Comparison of ENCODE assay signal across 8 cellular contexts in genomic region chr4:165464813-165465381, GRCh38.
DNase-seq lines count a peak whose midpoint lies in the region; ATAC-seq and TF ChIP-seq lines count a peak whose summit lies in the region.

No MANE protein-coding gene starts in this region.

- no peaks in the 10 kb centered on the region for H3K27me3 Mint-ChIP-seq in Caco-2 (ENCODE audit: insufficient read depth, unreplicated experiment)
- no peaks in the 10 kb centered on the region for H3K27me3 Mint-ChIP-seq in type B pancreatic cell

- POLR2A ChIA-PET in Caco-2 (lab: Charles Lee) = no interaction called here

- CTCF ChIA-PET in Caco-2 (lab: Charles Lee) = interaction anchor here (1.1 kb wide), 1 partner anchor 80 kb away, joined by 4 read pairs; no protein-coding TSS in a partner anchor

- DNase-seq in Caco-2 (peak in 1 of 2 experiments; percentile 19), NCI-H774 (lab: John Stamatoyannopoulos, UW) (peak; percentile 2), T47D (ENCODE audit: low read depth in 1 of 2, low spot score in 1 of 2) (peak; percentile 6 to 47), kidney glomerular epithelial cell (lab: John Stamatoyannopoulos, UW) (peak; percentile 48), type B pancreatic cell (ENCODE audit: extremely low spot score, unreplicated experiment) (no peak), NCI-H524 treated with DMSO at 0.1 percent for 48 hours (lab: John Stamatoyannopoulos, UW) (no peak)

- TF ChIP-seq CTCF in Caco-2 (IDR thresholded peaks at IDR 0.05; ENCODE audit: insufficient read depth in 1 of 2, low read depth in 1 of 2, low read length in 1 of 2, severe bottlenecking in 1 of 2, unreplicated experiment in 1 of 2) = peak; percentile 66 to 71
- TF ChIP-seq CTCF in type B pancreatic cell (conservative IDR thresholded peaks at IDR 0.05) = peak; percentile 97

- no peaks in the 10 kb centered on the region for H3K9me3 Mint-ChIP-seq in Caco-2 (ENCODE audit: unreplicated experiment)
- H3K9me3 Mint-ChIP-seq in type B pancreatic cell = no peaks in the 10 kb centered on the region

- H3K27me3 ChIP-seq in Caco-2 (replicated peaks; ENCODE audit: control insufficient read depth, insufficient read depth, low read length) = no peaks in the 10 kb centered on the region

- in situ Hi-C loops in T47D (cut with HindIII; ENCODE audit: low pct_unique_long_range_greater_than_20kb, low sequenced_read_pairs) = no loop called here

- no peaks in the 10 kb centered on the region for H3K9me3 ChIP-seq in Caco-2

- H3K36me3 Mint-ChIP-seq in Caco-2 (ENCODE audit: insufficient read depth, unreplicated experiment) = peaks cover 7% of the 10 kb centered on the region
- peaks cover 6% of the 10 kb centered on the region for H3K36me3 Mint-ChIP-seq in type B pancreatic cell

- H3K4me3 ChIP-seq in Caco-2 (ENCODE audit: low read depth, low read length) = no peak overlapping the region

- no peaks in the 10 kb centered on the region for H3K36me3 ChIP-seq in Caco-2 (ENCODE audit: control insufficient read depth, insufficient read depth, low read length)

- ATAC-seq in GM18868 (IDR thresholded peaks at IDR 0.05; ENCODE audit: unreplicated experiment) (peak; percentile 84), HG03159 (IDR thresholded peaks at IDR 0.05; ENCODE audit: unreplicated experiment) (peak; percentile 83)

- H3K4me3 Mint-ChIP-seq in Caco-2 (ENCODE audit: unreplicated experiment) (no peak overlapping the region), type B pancreatic cell (no peak overlapping the region)

- peaks cover 19% of the 10 kb centered on the region for H3K4me1 ChIP-seq in Caco-2

- intact Hi-C loops in Caco-2 (cut with micrococcal nuclease; ENCODE audit: unreplicated experiment) = loop anchor here (1.0 to 10.0 kb wide), 6 partner anchors 81 to 353 kb away; partner anchors contain the start of genes CPE, KLHL2 and TMEM192

- H3K4me1 Mint-ChIP-seq in Caco-2 (ENCODE audit: low read depth, unreplicated experiment) = peaks cover 13% of the 10 kb centered on the region
- H3K4me1 Mint-ChIP-seq in type B pancreatic cell (ENCODE audit: unreplicated experiment) = peaks cover 20% of the 10 kb centered on the region

- H3K27ac Mint-ChIP-seq in Caco-2 (ENCODE audit: unreplicated experiment) = no peak overlapping the region
- no peak overlapping the region for H3K27ac Mint-ChIP-seq in type B pancreatic cell

- no TSS peak for BruUV-seq in Caco-2 (replicated peaks; lab: Mats Ljungman, UMichigan)

Comparison
In these comparisons a context has a peak if more than half of its experiments do, and no peak if none do; other contexts are left out.
1. DNase-seq: peak in NCI-H774 (single experiment), T47D (2 of 2) and kidney glomerular epithelial cell (single experiment); none in type B pancreatic cell (single experiment) and NCI-H524 treated with DMSO at 0.1 percent for 48 hours (single experiment).